ENCODE assay signal across 8 cellular contexts in genomic region chr3:179563298-179563934, GRCh38. TPM values are rescaled to one million over a fixed set of nuclear protein-coding genes. Genes with fewer than 3 reads are reported as not detected.
A peak's percentile ranks its signal among the peaks of the same experiment; 100 is the strongest.
DNase-seq lines count a peak whose midpoint lies in the region; ATAC-seq, FAIRE-seq and TF ChIP-seq lines count a peak whose summit lies in the region.

No MANE protein-coding gene starts in this region.

- no peak for FAIRE-seq in bronchial epithelial cell (lab: Jason Lieb, UNC)

- H3K36me3 ChIP-seq in bronchial epithelial cell (ENCODE audit: control insufficient read depth, insufficient read depth, low read length): no peaks in the 10 kb centered on the region

- peak; percentile 29; the same call in 1 of the 2 replicates for TF ChIP-seq CTCF in WI38 (IDR thresholded peaks at IDR 0.05; ENCODE audit: low read depth, low read length)
- TF ChIP-seq CTCF in bronchial epithelial cell (IDR thresholded peaks at IDR 0.05; ENCODE audit: insufficient read depth, low read length, severe bottlenecking): peak; percentile 67

- DNase-seq in NK-92 treated with Interleukin-12 subunit alpha and Interleukin-12 subunit beta, amount 100 ng/mL, for 24 hours (lab: John Stamatoyannopoulos, UW): peak; percentile 66
- no peak for DNase-seq in NK-92 (lab: John Stamatoyannopoulos, UW; ENCODE audit: unreplicated experiment)
- DNase-seq in NCI-H2081 treated with DMSO at 0.1 percent for 48 hours (lab: John Stamatoyannopoulos, UW): peak; percentile 37
- peak; percentile 70 for DNase-seq in bronchial epithelial cell (ENCODE audit: low read depth)
- peak; percentile 84 for DNase-seq in islet precursor cell
- DNase-seq in stimulated activated CD4-positive, alpha-beta T cell treated with anti-CD3 and anti-CD28 coated beads, Interleukin-12 subunit alpha, Interleukin-12 subunit beta, amount 100 ng/mL, for 4 hours: peak; percentile 54

- H3K27me3 ChIP-seq in bronchial epithelial cell (ENCODE audit: control insufficient read depth, insufficient read depth, low read length): no peaks in the 10 kb centered on the region

- H3K4me3 ChIP-seq in WI38 (ENCODE audit: low read depth, low read length): peak overlapping the region; percentile 82
- peak overlapping the region; percentile 86 for H3K4me3 ChIP-seq in bronchial epithelial cell (ENCODE audit: low read depth, low read length)

- peak; percentile 56 for ATAC-seq in HG02943 (IDR thresholded peaks at IDR 0.05; ENCODE audit: low read depth, unreplicated experiment)

RNA-seq across cellular contexts. Expression of gene ACTL6A, which starts 0.7 kb away (rescaled TPM):
- 64.6 and 90.8 TPM in 2 replicates for total RNA-seq in bronchial epithelial cell

RNA-seq across cellular contexts. Expression of gene MRPL47, which starts 41.0 kb away (rescaled TPM):
- total RNA-seq in bronchial epithelial cell: 42.9 and 50.4 TPM in 2 replicates

RNA-seq across cellular contexts. Expression of gene NDUFB5, which starts 41.2 kb away (rescaled TPM):
- 92.9 and 142 TPM in 2 replicates for total RNA-seq in bronchial epithelial cell
